Comparison of ENCODE assay signal across 17 cellular contexts in the genomic region with DNA sequence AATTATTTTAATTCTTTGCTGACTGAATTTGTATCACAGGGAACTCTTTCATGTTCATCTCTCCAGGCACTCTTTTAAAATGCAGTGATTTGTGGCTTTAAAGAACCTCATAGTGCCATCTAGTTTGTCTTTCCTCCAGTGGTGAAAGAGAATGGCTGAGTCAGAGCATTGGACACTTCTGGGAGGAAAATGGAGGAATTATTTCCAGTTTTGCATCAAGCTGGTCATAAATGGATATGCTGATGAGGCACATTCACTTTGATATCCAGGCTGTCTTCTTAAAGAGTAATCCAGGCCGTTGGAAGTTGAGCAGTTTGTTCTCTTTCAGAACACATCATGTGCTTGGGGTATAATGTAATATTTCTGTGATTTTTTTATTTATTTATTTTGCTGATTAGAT.
"Had no signal": no experiment of that assay in that cellular context is flagged by ENCODE, and none has a peak within 500 bp of the region (broad histone marks: within the 10 kb centered on the region; RNA-seq: fewer than 3 reads in every experiment).

No MANE protein-coding gene starts in this region.

- H3K4me1 ChIP-seq: ascending aorta, testis, upper lobe of right lung had no signal

- ATAC-seq: left lobe of liver, upper lobe of right lung had no signal

- H3K4me3 ChIP-seq: ascending aorta, coronary artery, testis, upper lobe of right lung had no signal

- H3K9me3 Mint-ChIP-seq: activated CD4-positive, alpha-beta memory T cell treated with anti-CD3 and anti-CD28 coated beads for 36 hours; nephron progenitor cell; stimulated activated naive CD8-positive, alpha-beta T cell treated with anti-CD3 and anti-CD28 coated beads, Interleukin-15, Interleukin-2, amounts not matched to agents 100 ng/mL and 50 ng/mL, for 24 hours had no signal

- H3K27me3 Mint-ChIP-seq: activated CD4-positive, alpha-beta memory T cell treated with anti-CD3 and anti-CD28 coated beads for 36 hours; stimulated activated naive CD8-positive, alpha-beta T cell treated with anti-CD3 and anti-CD28 coated beads, Interleukin-15, Interleukin-2, amounts not matched to agents 100 ng/mL and 50 ng/mL, for 24 hours had no signal

- DNase-seq: activated CD4-positive, alpha-beta memory T cell treated with anti-CD3 and anti-CD28 coated beads for 36 hours; activated CD4-positive, alpha-beta T cell treated with anti-CD3 and anti-CD28 coated beads for 1 hour; activated gamma-delta T cell treated with Interleukin-2 at 50 U/mL for 16 hours; activated T-cell treated with anti-CD3 and anti-CD28 coated beads, Interleukin-2, amount 50 U/mL, for 48 hours; caudate nucleus; effector CD8-positive, alpha-beta T cell; glutamatergic neuron; nephron progenitor cell; stimulated activated CD4-positive, alpha-beta T cell treated with anti-CD3 and anti-CD28 coated beads, Interleukin-15, amount 100 ng/mL, for 24 hours; stimulated activated CD4-positive, alpha-beta T cell treated with anti-CD3 and anti-CD28 coated beads, Interleukin-4, amount 100 ng/mL, for 24 hours; SW 1271; testis; upper lobe of right lung had no signal

- H3K27me3 ChIP-seq: ascending aorta, testis, upper lobe of right lung had no signal

- H3K9me3 ChIP-seq: ascending aorta, testis, upper lobe of right lung had no signal

- H3K27ac ChIP-seq: ascending aorta, coronary artery, testis, upper lobe of right lung had no signal

- H3K27ac Mint-ChIP-seq: activated CD4-positive, alpha-beta memory T cell treated with anti-CD3 and anti-CD28 coated beads for 36 hours; nephron progenitor cell; stimulated activated naive CD8-positive, alpha-beta T cell treated with anti-CD3 and anti-CD28 coated beads, Interleukin-15, Interleukin-2, amounts not matched to agents 100 ng/mL and 50 ng/mL, for 24 hours had no signal

- H3K4me3 Mint-ChIP-seq: activated CD4-positive, alpha-beta memory T cell treated with anti-CD3 and anti-CD28 coated beads for 36 hours; nephron progenitor cell; stimulated activated naive CD8-positive, alpha-beta T cell treated with anti-CD3 and anti-CD28 coated beads, Interleukin-15, Interleukin-2, amounts not matched to agents 100 ng/mL and 50 ng/mL, for 24 hours had no signal
